In genomic region chr13:43572601-43573360, GRCh38 we compare ENCODE assay signal across 12 cellular contexts.
DNase-seq lines count a peak whose midpoint lies in the region; ATAC-seq and TF ChIP-seq lines count a peak whose summit lies in the region.
"Had no signal": no experiment of that assay in that cellular context is flagged by ENCODE, and none has a peak within 500 bp of the region (broad histone marks: within the 10 kb centered on the region; RNA-seq: fewer than 3 reads in every experiment).

No MANE protein-coding gene starts in this region.

- no peak overlapping the region for H2BK15ac ChIP-seq in mesenchymal stem cell (ENCODE audit: low read depth, poor library complexity, severe bottlenecking)

- no peaks in the 10 kb centered on the region for H3K36me3 ChIP-seq in A673 (ENCODE audit: insufficient read depth, low read length, poor library complexity, severe bottlenecking)
- no peaks in the 10 kb centered on the region for H3K36me3 ChIP-seq in mesenchymal stem cell (ENCODE audit: control insufficient read depth in 1 of 2, insufficient read depth in 2 of 2, low read depth in 1 of 2, low read length in 2 of 2)

- H3K4me1 ChIP-seq in A673 (ENCODE audit: insufficient read depth, low read length, poor library complexity, severe bottlenecking) (peaks cover 23% of the 10 kb centered on the region), mesenchymal stem cell (ENCODE audit: control insufficient read depth, insufficient read depth, low read depth, low read length) (peaks cover 5% of the 10 kb centered on the region)

- POLR2A ChIA-PET in A673 (lab: Charles Lee; ENCODE audit: low non-redundant PET) = interaction anchor here (0.6 kb wide), 1 partner anchor 1225 kb away, joined by 3 read pairs; no protein-coding TSS in a partner anchor

- CTCF ChIA-PET in A673 (lab: Charles Lee) = no interaction called here

- H4K91ac ChIP-seq in mesenchymal stem cell (ENCODE audit: low read length) = no peak overlapping the region

- H3K14ac ChIP-seq in mesenchymal stem cell (ENCODE audit: low read length in 2 of 2) = no peak overlapping the region

- H3K9me3 ChIP-seq in A673 (ENCODE audit: low read depth, low read length, poor library complexity, severe bottlenecking) (no peaks in the 10 kb centered on the region), mesenchymal stem cell (ENCODE audit: control insufficient read depth, low read length) (no peaks in the 10 kb centered on the region)

- H3K18ac ChIP-seq in mesenchymal stem cell (ENCODE audit: low read depth in 1 of 2, low read length in 2 of 2) = peak overlapping the region; percentile 61 to 70

- no peak overlapping the region for H2BK5ac ChIP-seq in mesenchymal stem cell (ENCODE audit: low read depth, low read length, poor library complexity, severe bottlenecking)

- H3K9ac ChIP-seq in mesenchymal stem cell (ENCODE audit: low read length) = no peak overlapping the region

- TF ChIP-seq CTCF in A673 (conservative IDR thresholded peaks at IDR 0.05; ENCODE audit: low read depth, low read length) = no peak

- H3K27me3 ChIP-seq in A673 (replicated peaks; ENCODE audit: insufficient read depth, low read depth, low read length, poor library complexity) (no peaks in the 10 kb centered on the region), mesenchymal stem cell (ENCODE audit: control insufficient read depth in 1 of 2, insufficient read depth in 1 of 2, low read length in 2 of 2) (no peaks in the 10 kb centered on the region)

- H3K4me3 ChIP-seq in A673 (ENCODE audit: low read depth, low read length, poor library complexity, severe bottlenecking) (no peak overlapping the region), mesenchymal stem cell (ENCODE audit: insufficient read depth in 1 of 2, low read depth in 1 of 2, low read length in 2 of 2) (no peak overlapping the region)

- peak overlapping the region in 1 of 2 experiments; percentile 40 for H3K4ac ChIP-seq in mesenchymal stem cell (ENCODE audit: low read depth in 1 of 2, low read length in 2 of 2)

- H3K4me2 ChIP-seq in mesenchymal stem cell (ENCODE audit: low read length, poor library complexity, severe bottlenecking) = no peak overlapping the region

- H2AK5ac ChIP-seq in mesenchymal stem cell (ENCODE audit: low read length, severe bottlenecking) = no peak overlapping the region

- ATAC-seq in GM21528 (IDR thresholded peaks at IDR 0.05; ENCODE audit: low FRiP score, unreplicated experiment) (no peak), HG02981 (IDR thresholded peaks at IDR 0.05; ENCODE audit: unreplicated experiment) (no peak)
- ATAC-seq: T-helper 17 cell had no signal

- H3K27ac ChIP-seq in A673 (ENCODE audit: low read depth, low read length, poor library complexity, severe bottlenecking) (peak overlapping the region; percentile 52), mesenchymal stem cell (ENCODE audit: low read length, poor library complexity, severe bottlenecking) (peak overlapping the region; percentile 43)

- BruUV-seq in A673 (replicated peaks; lab: Mats Ljungman, UMichigan) = no TSS peak

- H3K23ac ChIP-seq in mesenchymal stem cell (ENCODE audit: low read length in 2 of 2) = no peak overlapping the region

- no peaks in the 10 kb centered on the region for H3K79me1 ChIP-seq in mesenchymal stem cell (replicated peaks; ENCODE audit: low read length, poor library complexity, severe bottlenecking)

- H2BK12ac ChIP-seq in mesenchymal stem cell (ENCODE audit: low read length in 2 of 2) = peak overlapping the region in 1 of 2 experiments; percentile 59

- intact Hi-C loops in A673 (cut with micrococcal nuclease; ENCODE audit: unreplicated experiment) = no loop called here

- H2BK120ac ChIP-seq in mesenchymal stem cell (ENCODE audit: low read depth, low read length) = no peak overlapping the region

- H4K8ac ChIP-seq in mesenchymal stem cell (ENCODE audit: low read length) = no peak overlapping the region

- 50% methylated on average over 2 of the region's 3 CpGs for WGBS in mesenchymal stem cell

- peak; percentile 81 for DNase-seq in A673 (ENCODE audit: low spot score)
- peak; percentile 5 for DNase-seq in HCEC 1CT
- peak; percentile 71 for DNase-seq in astrocyte of the hippocampus (ENCODE audit: low read depth, low spot score)
- peak; percentile 58 for DNase-seq in mesenchymal stem cell
- DNase-seq in Kasumi-1 (lab: John Stamatoyannopoulos, UW) = no peak
- DNase-seq in retina = no peak
- DNase-seq: naive B cell; NK-92 treated with Interleukin-12 subunit alpha and Interleukin-12 subunit beta, amount 100 ng/mL, for 24 hours; stimulated activated CD4-positive, alpha-beta T cell treated with anti-CD3 and anti-CD28 coated beads, Interleukin-12 subunit alpha, Interleukin-12 subunit beta, amount 100 ng/mL, for 4 hours; T-helper 17 cell had no signal

- H2AFZ ChIP-seq in mesenchymal stem cell (ENCODE audit: low read depth, low read length) = no peak overlapping the region

Comparison
In these comparisons a context has a peak if more than half of its experiments do, and no peak if none do; other contexts are left out.
1. DNase-seq: peak in A673 (single experiment), HCEC 1CT (single experiment), astrocyte of the hippocampus (single experiment) and mesenchymal stem cell (single experiment); none in Kasumi-1 (0 of 2) and retina (single experiment).